ENCODE assay signal across 1 cellular context in the genomic region with DNA sequence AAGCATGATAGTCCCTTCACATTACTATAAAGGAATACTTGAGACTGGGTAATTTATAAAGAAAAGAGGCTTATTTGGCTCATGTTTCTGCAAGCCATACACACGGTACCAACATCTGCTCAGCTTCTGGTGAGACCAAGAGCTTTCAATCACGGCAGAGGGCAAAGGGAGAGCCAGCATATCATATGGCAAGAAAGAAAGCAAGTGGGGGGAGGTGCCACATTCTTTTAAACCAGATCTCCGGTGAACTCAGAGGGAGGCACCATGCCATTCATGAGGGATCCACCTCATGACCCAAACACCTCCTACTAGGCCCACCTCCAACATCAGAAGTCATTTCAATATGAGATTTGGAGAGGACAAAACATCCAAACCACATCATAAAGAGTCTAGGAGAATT.
TF ChIP-seq lines count a peak whose summit lies in the region.

No MANE protein-coding gene starts in this region.

TF ChIP-seq in GM23338, 12 proteins besides CTCF, POLR2A, EP300 and RAD21:
- TF ChIP-seq, protein P1, sequence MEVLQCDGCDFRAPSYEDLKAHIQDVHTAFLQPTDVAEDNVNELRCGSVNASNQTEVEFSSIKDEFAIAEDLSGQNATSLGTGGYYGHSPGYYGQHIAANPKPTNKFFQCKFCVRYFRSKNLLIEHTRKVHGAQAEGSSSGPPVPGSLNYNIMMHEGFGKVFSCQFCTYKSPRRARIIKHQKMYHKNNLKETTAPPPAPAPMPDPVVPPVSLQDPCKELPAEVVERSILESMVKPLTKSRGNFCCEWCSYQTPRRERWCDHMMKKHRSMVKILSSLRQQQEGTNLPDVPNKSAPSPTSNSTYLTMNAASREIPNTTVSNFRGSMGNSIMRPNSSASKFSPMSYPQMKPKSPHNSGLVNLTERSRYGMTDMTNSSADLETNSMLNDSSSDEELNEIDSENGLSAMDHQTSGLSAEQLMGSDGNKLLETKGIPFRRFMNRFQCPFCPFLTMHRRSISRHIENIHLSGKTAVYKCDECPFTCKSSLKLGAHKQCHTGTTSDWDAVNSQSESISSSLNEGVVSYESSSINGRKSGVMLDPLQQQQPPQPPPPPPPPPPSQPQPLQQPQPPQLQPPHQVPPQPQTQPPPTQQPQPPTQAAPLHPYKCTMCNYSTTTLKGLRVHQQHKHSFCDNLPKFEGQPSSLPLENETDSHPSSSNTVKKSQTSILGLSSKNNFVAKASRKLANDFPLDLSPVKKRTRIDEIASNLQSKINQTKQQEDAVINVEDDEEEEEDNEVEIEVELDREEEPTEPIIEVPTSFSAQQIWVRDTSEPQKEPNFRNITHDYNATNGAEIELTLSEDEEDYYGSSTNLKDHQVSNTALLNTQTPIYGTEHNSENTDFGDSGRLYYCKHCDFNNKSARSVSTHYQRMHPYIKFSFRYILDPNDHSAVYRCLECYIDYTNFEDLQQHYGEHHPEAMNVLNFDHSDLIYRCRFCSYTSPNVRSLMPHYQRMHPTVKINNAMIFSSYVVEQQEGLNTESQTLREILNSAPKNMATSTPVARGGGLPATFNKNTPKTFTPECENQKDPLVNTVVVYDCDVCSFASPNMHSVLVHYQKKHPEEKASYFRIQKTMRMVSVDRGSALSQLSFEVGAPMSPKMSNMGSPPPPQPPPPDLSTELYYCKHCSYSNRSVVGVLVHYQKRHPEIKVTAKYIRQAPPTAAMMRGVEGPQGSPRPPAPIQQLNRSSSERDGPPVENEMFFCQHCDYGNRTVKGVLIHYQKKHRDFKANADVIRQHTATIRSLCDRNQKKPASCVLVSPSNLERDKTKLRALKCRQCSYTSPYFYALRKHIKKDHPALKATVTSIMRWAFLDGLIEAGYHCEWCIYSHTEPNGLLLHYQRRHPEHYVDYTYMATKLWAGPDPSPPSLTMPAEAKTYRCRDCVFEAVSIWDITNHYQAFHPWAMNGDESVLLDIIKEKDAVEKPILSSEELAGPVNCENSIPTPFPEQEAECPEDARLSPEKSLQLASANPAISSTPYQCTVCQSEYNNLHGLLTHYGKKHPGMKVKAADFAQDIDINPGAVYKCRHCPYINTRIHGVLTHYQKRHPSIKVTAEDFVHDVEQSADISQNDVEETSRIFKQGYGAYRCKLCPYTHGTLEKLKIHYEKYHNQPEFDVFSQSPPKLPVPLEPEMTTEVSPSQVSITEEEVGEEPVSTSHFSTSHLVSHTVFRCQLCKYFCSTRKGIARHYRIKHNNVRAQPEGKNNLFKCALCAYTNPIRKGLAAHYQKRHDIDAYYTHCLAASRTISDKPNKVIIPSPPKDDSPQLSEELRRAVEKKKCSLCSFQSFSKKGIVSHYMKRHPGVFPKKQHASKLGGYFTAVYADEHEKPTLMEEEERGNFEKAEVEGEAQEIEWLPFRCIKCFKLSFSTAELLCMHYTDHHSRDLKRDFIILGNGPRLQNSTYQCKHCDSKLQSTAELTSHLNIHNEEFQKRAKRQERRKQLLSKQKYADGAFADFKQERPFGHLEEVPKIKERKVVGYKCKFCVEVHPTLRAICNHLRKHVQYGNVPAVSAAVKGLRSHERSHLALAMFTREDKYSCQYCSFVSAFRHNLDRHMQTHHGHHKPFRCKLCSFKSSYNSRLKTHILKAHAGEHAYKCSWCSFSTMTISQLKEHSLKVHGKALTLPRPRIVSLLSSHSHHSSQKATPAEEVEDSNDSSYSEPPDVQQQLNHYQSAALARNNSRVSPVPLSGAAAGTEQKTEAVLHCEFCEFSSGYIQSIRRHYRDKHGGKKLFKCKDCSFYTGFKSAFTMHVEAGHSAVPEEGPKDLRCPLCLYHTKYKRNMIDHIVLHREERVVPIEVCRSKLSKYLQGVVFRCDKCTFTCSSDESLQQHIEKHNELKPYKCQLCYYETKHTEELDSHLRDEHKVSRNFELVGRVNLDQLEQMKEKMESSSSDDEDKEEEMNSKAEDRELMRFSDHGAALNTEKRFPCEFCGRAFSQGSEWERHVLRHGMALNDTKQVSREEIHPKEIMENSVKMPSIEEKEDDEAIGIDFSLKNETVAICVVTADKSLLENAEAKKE (CRISPR knock-in tag; IDR thresholded peaks at IDR 0.05) = peak; percentile 82
- TF ChIP-seq JUNB (IDR thresholded peaks at IDR 0.05; ENCODE audit: unreplicated experiment) = no peak
